Comparison of ENCODE assay signal across 21 cellular contexts in the genomic region with DNA sequence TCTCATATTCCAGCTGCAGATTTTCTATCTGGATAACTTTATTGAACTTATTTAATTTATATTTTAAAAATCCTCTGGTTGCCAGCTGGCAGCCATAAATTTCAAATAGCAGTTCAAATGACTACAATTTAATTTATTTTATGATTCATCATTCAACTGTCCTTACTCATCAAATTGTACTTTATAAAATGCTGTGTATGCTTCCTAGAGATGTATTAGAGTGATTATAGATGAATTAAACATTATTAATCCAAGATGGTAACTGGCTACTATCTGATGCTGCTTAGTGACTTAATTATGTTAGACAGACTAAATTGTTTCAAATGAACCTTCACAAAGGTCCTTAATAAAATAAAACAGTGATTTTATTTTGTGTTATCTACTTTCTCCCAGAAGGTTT.
A peak's percentile ranks its signal among the peaks of the same experiment; 100 is the strongest.
DNase-seq lines count a peak whose midpoint lies in the region; ATAC-seq, FAIRE-seq and TF ChIP-seq lines count a peak whose summit lies in the region.
"Had no signal": no experiment of that assay in that cellular context is flagged by ENCODE, and none has a peak within 500 bp of the region (broad histone marks: within the 10 kb centered on the region; RNA-seq: fewer than 3 reads in every experiment).

No MANE protein-coding gene starts in this region.

- no peaks in the 10 kb centered on the region for H3K27me3 Mint-ChIP-seq in nephron (ENCODE audit: low read depth)
- H3K27me3 Mint-ChIP-seq in activated CD4-positive, alpha-beta T cell treated with anti-CD3 and anti-CD28 coated beads for 36 hours, result no peaks in the 10 kb centered on the region
- H3K27me3 Mint-ChIP-seq in nephron progenitor cell (ENCODE audit: low read depth, poor library complexity), result no peaks in the 10 kb centered on the region

- H3K79me2 ChIP-seq in PC-3 (ENCODE audit: low read length), result no peaks in the 10 kb centered on the region

- H3K4me1 Mint-ChIP-seq in nephron (peaks cover 25% of the 10 kb centered on the region), nephron progenitor cell (peaks cover 9% of the 10 kb centered on the region)
- no peaks in the 10 kb centered on the region for H3K4me1 Mint-ChIP-seq in activated CD4-positive, alpha-beta T cell treated with anti-CD3 and anti-CD28 coated beads for 36 hours

- DNase-seq in ELR (ENCODE audit: low read depth) (peak; percentile 14), PC-3 (peak; percentile 45), bronchial epithelial cell (ENCODE audit: low read depth) (peak; percentile 8), nephron progenitor cell (no peak), OCI-M1 (lab: John Stamatoyannopoulos, UW) (no peak)
- DNase-seq in activated CD4-positive, alpha-beta T cell treated with anti-CD3 and anti-CD28 coated beads for 36 hours, result no peak
- DNase-seq: Calu3, DMS79 treated with DMSO at 0.1 percent for 48 hours, Karpas-422, NCI-H1092 treated with DMSO at 0.1 percent for 48 hours, NCI-H146, NCI-H2081 treated with DMSO at 0.1 percent for 48 hours, NCI-H2171, NCI-H226, NCI-H510A, Peyer's patch, SHP77 treated with DMSO at 0.1 percent for 48 hours had no signal

- no peaks in the 10 kb centered on the region for H4K20me1 ChIP-seq in PC-3 (ENCODE audit: low read length)

- H3K9me2 ChIP-seq in PC-3 (replicated peaks; ENCODE audit: low read length), result no peaks in the 10 kb centered on the region

- peak overlapping the region; percentile 68 to 80 (median 76) for H3K27ac Mint-ChIP-seq in nephron
- H3K27ac Mint-ChIP-seq in activated CD4-positive, alpha-beta T cell treated with anti-CD3 and anti-CD28 coated beads for 36 hours, result no peak overlapping the region
- H3K27ac Mint-ChIP-seq in nephron progenitor cell, result no peak overlapping the region

- peak; percentile 70 for ATAC-seq in PC-3
- no peak for ATAC-seq in activated CD4-positive, alpha-beta T cell treated with anti-CD3 and anti-CD28 coated beads for 36 hours
- ATAC-seq: HepG2 had no signal

- BruUV-seq in PC-3 (replicated peaks; lab: Mats Ljungman, UMichigan), result no TSS peak

- H3K9ac ChIP-seq in PC-3 (ENCODE audit: low read length), result no peak overlapping the region

- CTCF ChIA-PET in PC-3 (lab: Charles Lee), result interaction anchor here (0.6 kb wide), 1 partner anchor 16 kb away, joined by 3 read pairs; no protein-coding TSS in a partner anchor
- CTCF ChIA-PET in activated CD4-positive, alpha-beta T cell treated with anti-CD3 and anti-CD28 coated beads for 36 hours (lab: Charles Lee), result interaction anchor here (0.6 kb wide), 2 partner anchors 228 to 1204 kb away, joined by 3 read pairs; no protein-coding TSS in a partner anchor

- H3K4me1 ChIP-seq in PC-3 (ENCODE audit: insufficient read depth, low read length), result peaks cover 19% of the 10 kb centered on the region
- H3K4me1 ChIP-seq: Peyer's patch had no signal

- no peaks in the 10 kb centered on the region for H3K36me3 ChIP-seq in PC-3 (ENCODE audit: low read depth, low read length)
- H3K36me3 ChIP-seq in bronchial epithelial cell (ENCODE audit: control insufficient read depth, insufficient read depth, low read length), result no peaks in the 10 kb centered on the region
- H3K36me3 ChIP-seq: Peyer's patch had no signal

- H3K4me2 ChIP-seq in PC-3 (ENCODE audit: low read length), result no peak overlapping the region

- intact Hi-C loops in PC-3 (cut with micrococcal nuclease), result loop anchor here (10.0 kb wide), 1 partner anchor 194 kb away; no protein-coding TSS in a partner anchor
- intact Hi-C loops in activated CD4-positive, alpha-beta T cell treated with anti-CD3 and anti-CD28 coated beads for 36 hours (cut with DNase I, micrococcal nuclease), result no loop called here

- H3K27ac ChIP-seq in PC-3 (ENCODE audit: low read length), result no peak overlapping the region
- H3K27ac ChIP-seq: Peyer's patch had no signal

- no peaks in the 10 kb centered on the region for H3F3A ChIP-seq in PC-3 (ENCODE audit: low read length, unreplicated experiment)

- H3K9me3 Mint-ChIP-seq in nephron (no peaks in the 10 kb centered on the region), nephron progenitor cell (no peaks in the 10 kb centered on the region)
- H3K9me3 Mint-ChIP-seq in activated CD4-positive, alpha-beta T cell treated with anti-CD3 and anti-CD28 coated beads for 36 hours (ENCODE audit: low read depth), result no peaks in the 10 kb centered on the region

- H3K4me3 Mint-ChIP-seq in nephron (no peak overlapping the region), nephron progenitor cell (no peak overlapping the region)
- H3K4me3 Mint-ChIP-seq in activated CD4-positive, alpha-beta T cell treated with anti-CD3 and anti-CD28 coated beads for 36 hours, result no peak overlapping the region

- TF ChIP-seq CTCF in PC-3 (conservative IDR thresholded peaks at IDR 0.05; ENCODE audit: low read depth, low read length) (no peak), bronchial epithelial cell (IDR thresholded peaks at IDR 0.05; ENCODE audit: insufficient read depth, low read length, severe bottlenecking) (no peak), nephron (IDR thresholded peaks at IDR 0.05; ENCODE audit: unreplicated experiment in 3 of 3) (no peak), nephron progenitor cell (IDR thresholded peaks at IDR 0.05) (no peak)

- H3K9me3 ChIP-seq in PC-3 (ENCODE audit: low read length), result no peaks in the 10 kb centered on the region
- H3K9me3 ChIP-seq: Peyer's patch had no signal

- H3K27me3 ChIP-seq in PC-3 (ENCODE audit: low read length) (no peaks in the 10 kb centered on the region), bronchial epithelial cell (ENCODE audit: control insufficient read depth, insufficient read depth, low read length) (no peaks in the 10 kb centered on the region)
- H3K27me3 ChIP-seq: Peyer's patch had no signal

- H2AFZ ChIP-seq in PC-3 (ENCODE audit: low read length), result no peak overlapping the region

- no peak for FAIRE-seq in bronchial epithelial cell (lab: Jason Lieb, UNC)
- FAIRE-seq: GM12892, H54, HepG2 had no signal

- no peak overlapping the region for H3K4me3 ChIP-seq in PC-3 (ENCODE audit: low read length)
- H3K4me3 ChIP-seq in bronchial epithelial cell (ENCODE audit: low read depth, low read length), result no peak overlapping the region
- H3K4me3 ChIP-seq: Peyer's patch had no signal

- POLR2A ChIA-PET in PC-3 (lab: Charles Lee; ENCODE audit: unreplicated experiment), result interaction anchor here (0.6 kb wide), 1 partner anchor 190 kb away, joined by 5 read pairs; no protein-coding TSS in a partner anchor
- POLR2A ChIA-PET in activated CD4-positive, alpha-beta T cell treated with anti-CD3 and anti-CD28 coated beads for 36 hours (lab: Charles Lee), result no interaction called here

- H3K36me3 Mint-ChIP-seq in nephron (ENCODE audit: low read depth), result peaks cover 7% of the 10 kb centered on the region
- peaks cover 2% of the 10 kb centered on the region for H3K36me3 Mint-ChIP-seq in activated CD4-positive, alpha-beta T cell treated with anti-CD3 and anti-CD28 coated beads for 36 hours (ENCODE audit: low read depth)
- H3K36me3 Mint-ChIP-seq in nephron progenitor cell (ENCODE audit: low read depth), result peaks cover 5% of the 10 kb centered on the region

Comparison
In these comparisons a context has a peak if more than half of its experiments do, and no peak if none do; other contexts are left out.
1. DNase-seq: peak in ELR (single experiment), PC-3 (single experiment) and bronchial epithelial cell (single experiment); none in activated CD4-positive, alpha-beta T cell treated with anti-CD3 and anti-CD28 coated beads for 36 hours (single experiment), nephron progenitor cell (single experiment) and OCI-M1 (single experiment).
2. H3K27ac Mint-ChIP-seq: peak in nephron (3 of 3); none in activated CD4-positive, alpha-beta T cell treated with anti-CD3 and anti-CD28 coated beads for 36 hours (single experiment) and nephron progenitor cell (single experiment).